In genomic region chr5:38758774-38759423, GRCh38 we compare ENCODE assay signal across 18 cellular contexts.
DNase-seq lines count a peak whose midpoint lies in the region; ATAC-seq and TF ChIP-seq lines count a peak whose summit lies in the region.
"Had no signal": no experiment of that assay in that cellular context is flagged by ENCODE, and none has a peak within 500 bp of the region (broad histone marks: within the 10 kb centered on the region; RNA-seq: fewer than 3 reads in every experiment).

No MANE protein-coding gene starts in this region.

- no peak for DNase-seq in Right ventricle myocardium inferior (ENCODE audit: missing footprints)
- no peak for DNase-seq in right atrium auricular region (ENCODE audit: low spot score)
- DNase-seq in left kidney (ENCODE audit: low read depth, low spot score), result peak; percentile 72
- DNase-seq in testis, result peak; percentile 40
- no peak for DNase-seq in activated CD4-positive, alpha-beta T cell treated with anti-CD3 and anti-CD28 coated beads, Interleukin-2, amount 50 U/mL, for 48 hours
- DNase-seq: activated CD4-positive, alpha-beta T cell treated with anti-CD3 and anti-CD28 coated beads for 1 hour; Calu3; effector CD8-positive, alpha-beta T cell; KBM-7; NCI-H146; NCI-H2227 treated with DMSO at 0.1 percent for 48 hours; stimulated activated CD4-positive, alpha-beta T cell treated with anti-CD3 and anti-CD28 coated beads, Interleukin-15, amount 100 ng/mL, for 24 hours had no signal

- H3K4me1 ChIP-seq in right atrium auricular region (peaks cover 0 to 6% of the 10 kb centered on the region in 2 donors), testis (peaks cover 3% of the 10 kb centered on the region)
- H3K4me1 ChIP-seq: BLaER1 treated with 17β-estradiol and CSF1 and Interleukin-3, amounts not matched to agents 10 nM and 100 nM had no signal

- TF ChIP-seq CTCF in right atrium auricular region (IDR thresholded peaks at IDR 0.05) (no peak), VCaP (conservative IDR thresholded peaks at IDR 0.05) (no peak), testis (IDR thresholded peaks at IDR 0.05) (no peak)

- no peak for TF ChIP-seq POLR2A in testis (IDR thresholded peaks at IDR 0.05)

- H3K27me3 ChIP-seq in right atrium auricular region (no peaks in the 10 kb centered on the region), testis (no peaks in the 10 kb centered on the region)
- H3K27me3 ChIP-seq: BLaER1 treated with 17β-estradiol and CSF1 and Interleukin-3, amounts not matched to agents 10 nM and 100 nM; esophagus muscularis mucosa had no signal

- ATAC-seq in Right ventricle myocardium inferior (peak; percentile 30), HG02759 (IDR thresholded peaks at IDR 0.05; ENCODE audit: unreplicated experiment) (no peak), GM21447 (IDR thresholded peaks at IDR 0.05; ENCODE audit: unreplicated experiment) (no peak)
- ATAC-seq: A549 had no signal

- no peak overlapping the region for H3K27ac ChIP-seq in right atrium auricular region
- H3K27ac ChIP-seq in VCaP, result peak overlapping the region; percentile 30; the same call in 1 of the 2 replicates
- H3K27ac ChIP-seq in testis, result no peak overlapping the region
- H3K27ac ChIP-seq: A549; BLaER1 treated with 17β-estradiol and CSF1 and Interleukin-3, amounts not matched to agents 10 nM and 100 nM; esophagus muscularis mucosa had no signal

- H3K36me3 ChIP-seq in right atrium auricular region (no peaks in the 10 kb centered on the region), testis (ENCODE audit: low read depth, missing control alignments) (no peaks in the 10 kb centered on the region)
- H3K36me3 ChIP-seq: BLaER1 treated with 17β-estradiol and CSF1 and Interleukin-3, amounts not matched to agents 10 nM and 100 nM; esophagus muscularis mucosa had no signal

- H3K9me3 ChIP-seq in right atrium auricular region (no peaks in the 10 kb centered on the region), testis (no peaks in the 10 kb centered on the region)
- H3K9me3 ChIP-seq: A549; BLaER1 treated with 17β-estradiol and CSF1 and Interleukin-3, amounts not matched to agents 10 nM and 100 nM; esophagus muscularis mucosa had no signal

- H3K4me3 ChIP-seq in right atrium auricular region, result no peak overlapping the region
- no peak overlapping the region for H3K4me3 ChIP-seq in testis
- H3K4me3 ChIP-seq: A549; BLaER1 treated with 17β-estradiol and CSF1 and Interleukin-3, amounts not matched to agents 10 nM and 100 nM; esophagus muscularis mucosa had no signal

- 34 to 44% methylated on average over 9 of the region's 9 CpGs for WGBS in testis, 2 donors

- intact Hi-C loops in Right ventricle myocardium inferior (cut with DNase I) (no loop called here), testis (cut with DNase I; ENCODE audit: low total_unique reads) (no loop called here)

Comparison
In these comparisons a context has a peak if more than half of its experiments do, and no peak if none do; other contexts are left out.
1. DNase-seq: peak in left kidney (single experiment) and testis (single experiment); none in Right ventricle myocardium inferior (single experiment), right atrium auricular region (single experiment) and activated CD4-positive, alpha-beta T cell treated with anti-CD3 and anti-CD28 coated beads, Interleukin-2, amount 50 U/mL, for 48 hours (0 of 2).